In the genomic region with DNA sequence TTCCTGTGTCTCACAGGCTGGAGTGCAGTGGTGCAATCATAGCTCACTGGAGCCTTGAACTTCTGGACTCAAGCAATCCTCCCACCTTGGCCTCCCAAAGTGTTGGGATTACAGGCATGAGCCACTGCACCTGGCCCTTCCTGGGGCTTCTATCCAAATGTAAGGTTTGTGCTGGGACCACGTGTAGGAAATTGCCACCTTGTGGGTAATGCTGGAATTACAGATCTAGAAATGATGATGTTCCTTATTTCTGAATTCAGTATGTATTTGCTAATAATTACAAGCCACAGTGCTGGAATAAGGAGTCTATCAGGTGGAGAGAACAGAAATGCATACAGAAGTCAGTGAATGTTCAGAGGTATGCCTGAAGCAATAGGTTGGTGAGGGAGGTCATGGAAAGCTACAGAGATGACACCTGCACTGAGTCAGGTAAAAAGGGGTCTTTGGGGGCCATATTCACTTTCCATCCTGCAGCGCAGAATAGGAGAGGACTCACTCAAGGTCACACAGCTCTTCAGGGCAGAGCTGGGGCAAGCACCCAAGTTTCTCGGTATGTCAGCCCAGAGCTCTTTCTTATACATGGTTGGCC, we compare ENCODE assay signal across 8 cellular contexts. TPM values are rescaled to one million over a fixed set of nuclear protein-coding genes. Genes with fewer than 3 reads are reported as not detected.
A peak's percentile ranks its signal among the peaks of the same experiment; 100 is the strongest.
DNase-seq lines count a peak whose midpoint lies in the region; ATAC-seq and TF ChIP-seq lines count a peak whose summit lies in the region.

No MANE protein-coding gene starts in this region.

- H3K27ac Mint-ChIP-seq in activated CD4-positive, alpha-beta memory T cell treated with anti-CD3 and anti-CD28 coated beads, Interleukin-2, amount 10 ng/mL, durations not matched to agents 7 days and 5 days, result no peak overlapping the region

- H3K4me2 ChIP-seq in Loucy (ENCODE audit: low read depth, low read length, poor library complexity, severe bottlenecking), result no peak overlapping the region

- H3K27me3 ChIP-seq in Loucy (ENCODE audit: insufficient read depth, low read length, poor library complexity, severe bottlenecking) (no peaks in the 10 kb centered on the region), uterus (no peaks in the 10 kb centered on the region)

- no peaks in the 10 kb centered on the region for H3F3A ChIP-seq in Loucy (ENCODE audit: low read depth)

- H3K4me3 Mint-ChIP-seq in activated CD4-positive, alpha-beta memory T cell treated with anti-CD3 and anti-CD28 coated beads, Interleukin-2, amount 10 ng/mL, durations not matched to agents 7 days and 5 days, result no peak overlapping the region

- H3K4me1 ChIP-seq in Loucy (ENCODE audit: insufficient read depth, low read length, poor library complexity, severe bottlenecking), result peaks cover 29% of the 10 kb centered on the region
- H3K4me1 ChIP-seq in uterus, result no peaks in the 10 kb centered on the region

- H3K27ac ChIP-seq in VCaP, result no peak overlapping the region
- no peak overlapping the region for H3K27ac ChIP-seq in uterus

- no peak overlapping the region for H3K9ac ChIP-seq in Loucy (ENCODE audit: low read depth, low read length, poor library complexity, severe bottlenecking)

- TF ChIP-seq POLR2A in uterus (IDR thresholded peaks at IDR 0.05), result no peak

- ATAC-seq in HG02759 (IDR thresholded peaks at IDR 0.05; ENCODE audit: unreplicated experiment), result no peak

- no peaks in the 10 kb centered on the region for H4K20me1 ChIP-seq in Loucy (ENCODE audit: insufficient read depth, low read length, poor library complexity, severe bottlenecking)

- no peaks in the 10 kb centered on the region for H3K79me2 ChIP-seq in Loucy (ENCODE audit: insufficient read depth, low read length)

- H3K4me1 Mint-ChIP-seq in activated CD4-positive, alpha-beta memory T cell treated with anti-CD3 and anti-CD28 coated beads, Interleukin-2, amount 10 ng/mL, durations not matched to agents 7 days and 5 days, result peaks cover 4% of the 10 kb centered on the region

- peak overlapping the region; percentile 14; the same call in 1 of the 2 replicates for H2AFZ ChIP-seq in Loucy (ENCODE audit: low read length)

- TF ChIP-seq CTCF in Loucy (conservative IDR thresholded peaks at IDR 0.05; ENCODE audit: low read length), result peak; percentile 70
- TF ChIP-seq CTCF in VCaP (conservative IDR thresholded peaks at IDR 0.05), result peak; percentile 83
- TF ChIP-seq CTCF in uterus (IDR thresholded peaks at IDR 0.05), result peak; percentile 40 to 58 (median 47)

- CTCF ChIA-PET in activated CD4-positive, alpha-beta memory T cell treated with anti-CD3 and anti-CD28 coated beads, Interleukin-2, amount 10 ng/mL, durations not matched to agents 7 days and 5 days (lab: Charles Lee), result interaction anchor here (1.0 to 1.2 kb wide), 5 partner anchors 9 to 520 kb away, joined by 3 to 6 read pairs (median 3); no protein-coding TSS in a partner anchor

- no peaks in the 10 kb centered on the region for H3K9me2 ChIP-seq in Loucy (replicated peaks; ENCODE audit: low read depth, low read length)

- no peak overlapping the region for H3K4me3 ChIP-seq in Loucy (ENCODE audit: low read length, poor library complexity, severe bottlenecking)
- no peak overlapping the region for H3K4me3 ChIP-seq in uterus

- no peaks in the 10 kb centered on the region for H3K9me3 Mint-ChIP-seq in activated CD4-positive, alpha-beta memory T cell treated with anti-CD3 and anti-CD28 coated beads, Interleukin-2, amount 10 ng/mL, durations not matched to agents 7 days and 5 days

- no peaks in the 10 kb centered on the region for H3K36me3 ChIP-seq in Loucy (ENCODE audit: insufficient read depth, low read length)
- no peaks in the 10 kb centered on the region for H3K36me3 ChIP-seq in uterus

- intact Hi-C loops in uterus (cut with DNase I; ENCODE audit: low total_unique reads), result no loop called here

- peaks cover 2% of the 10 kb centered on the region for H3K27me3 Mint-ChIP-seq in activated CD4-positive, alpha-beta memory T cell treated with anti-CD3 and anti-CD28 coated beads, Interleukin-2, amount 10 ng/mL, durations not matched to agents 7 days and 5 days

- peak; percentile 39 for DNase-seq in NCI-H1436 (lab: John Stamatoyannopoulos, UW)
- no peak for DNase-seq in NCI-H1436 treated with DMSO at 0.1 percent for 48 hours (lab: John Stamatoyannopoulos, UW)
- peak; percentile 44 for DNase-seq in iPS-NIHi7 (ENCODE audit: extremely low spot score)
- DNase-seq in uterus, result no peak
- no peak for DNase-seq in activated CD4-positive, alpha-beta memory T cell treated with anti-CD3 and anti-CD28 coated beads, Interleukin-2, amount 10 ng/mL, durations not matched to agents 7 days and 5 days

- H3K9me3 ChIP-seq in Loucy (ENCODE audit: insufficient read depth, low read depth, low read length) (no peaks in the 10 kb centered on the region), uterus (no peaks in the 10 kb centered on the region)

- POLR2A ChIA-PET in activated CD4-positive, alpha-beta memory T cell treated with anti-CD3 and anti-CD28 coated beads, Interleukin-2, amount 10 ng/mL, durations not matched to agents 7 days and 5 days (lab: Charles Lee), result no interaction called here

- H3K36me3 Mint-ChIP-seq in activated CD4-positive, alpha-beta memory T cell treated with anti-CD3 and anti-CD28 coated beads, Interleukin-2, amount 10 ng/mL, durations not matched to agents 7 days and 5 days (ENCODE audit: low read depth), result no peaks in the 10 kb centered on the region

RNA-seq across cellular contexts. Expression of gene IGFBPL1, which starts 8.8 kb away (rescaled TPM):
- 1 to 10 TPM in 1 of 4 donors, under 1 TPM in 1, not detected in 2; 0.55 to 1.3 TPM for total RNA-seq in uterus
- total RNA-seq in activated CD4-positive, alpha-beta memory T cell treated with anti-CD3 and anti-CD28 coated beads, Interleukin-2, amount 10 ng/mL, durations not matched to agents 7 days and 5 days, result under 1 TPM in 1 of 2 experiments, not detected in 1; 0.20 TPM

RNA-seq across cellular contexts. Expression of gene ALDH1B1, which starts 40.5 kb away (rescaled TPM):
- total RNA-seq in uterus, result 10 to 100 TPM; 22.1 to 58.5 (median 28.0) TPM
- 1 to 10 TPM; 7.7 to 8.4 TPM for total RNA-seq in activated CD4-positive, alpha-beta memory T cell treated with anti-CD3 and anti-CD28 coated beads, Interleukin-2, amount 10 ng/mL, durations not matched to agents 7 days and 5 days

Comparison
In these comparisons a context has a peak if more than half of its experiments do, and no peak if none do; other contexts are left out.
1. DNase-seq: peak in NCI-H1436 (single experiment) and iPS-NIHi7 (single experiment); none in NCI-H1436 treated with DMSO at 0.1 percent for 48 hours (single experiment), uterus (0 of 2) and activated CD4-positive, alpha-beta memory T cell treated with anti-CD3 and anti-CD28 coated beads, Interleukin-2, amount 10 ng/mL, durations not matched to agents 7 days and 5 days (single experiment).
2. Peak in every context shown above with its lines, with median percentiles within 50 percentile points of each other: CTCF ChIP-seq.